8 cellular contexts compared by ENCODE assay signal in genomic region chr1:62436039-62436465, GRCh38. TPM values are rescaled to one million over a fixed set of nuclear protein-coding genes. Genes with fewer than 3 reads are reported as not detected.
DNase-seq lines count a peak whose midpoint lies in the region; ATAC-seq and TF ChIP-seq lines count a peak whose summit lies in the region.

No MANE protein-coding gene starts in this region.

- peaks cover 31% of the 10 kb centered on the region for H3K36me3 ChIP-seq in OCI-LY7 (ENCODE audit: insufficient read depth, low read length)
- peaks cover 3% of the 10 kb centered on the region for H3K36me3 ChIP-seq in right atrium auricular region
- no peaks in the 10 kb centered on the region for H3K36me3 ChIP-seq in sigmoid colon

- peak overlapping the region; percentile 98 for H3K4me3 Mint-ChIP-seq in activated naive CD8-positive, alpha-beta T cell treated with anti-CD3 and anti-CD28 coated beads, Interleukin-2, amount 10 ng/mL, durations not matched to agents 7 days and 5 days

- POLR2A ChIA-PET in AG04450 (lab: Yijun Ruan, JAX), result interaction anchor here (0.6 to 1.2 kb wide), 3 partner anchors 51 to 348 kb away, joined by 4 to 7 read pairs (median 5); partner anchors contain the start of gene ATG4C
- POLR2A ChIA-PET in OCI-LY7 (lab: Charles Lee), result interaction anchor here (0.9 to 1.4 kb wide), 3 partner anchors 10 to 345 kb away, joined by 3 to 4 read pairs (median 3); no protein-coding TSS in a partner anchor
- POLR2A ChIA-PET in activated naive CD8-positive, alpha-beta T cell treated with anti-CD3 and anti-CD28 coated beads, Interleukin-2, amount 10 ng/mL, durations not matched to agents 7 days and 5 days (lab: Charles Lee), result interaction anchor here (0.6 to 1.6 kb wide), 8 partner anchors 10 to 745 kb away, joined by 3 to 6 read pairs (median 4); partner anchors contain the start of gene ATG4C

- H3K4me3 ChIP-seq in AG04450 (ENCODE audit: low read depth, low read length), result peak overlapping the region; percentile 86
- peak overlapping the region; percentile 94 for H3K4me3 ChIP-seq in OCI-LY7 (ENCODE audit: low read depth, low read length, poor library complexity, severe bottlenecking)
- H3K4me3 ChIP-seq in right atrium auricular region, result peak overlapping the region; percentile 78 to 96
- H3K4me3 ChIP-seq in sigmoid colon, result peak overlapping the region; percentile 83 to 96 (median 88)

- H3K4me2 ChIP-seq in OCI-LY7 (ENCODE audit: low read length), result peak overlapping the region; percentile 72

- H3K27ac ChIP-seq in AG04450 (ENCODE audit: low read depth, low read length), result peak overlapping the region; percentile 100
- H3K27ac ChIP-seq in OCI-LY7 (ENCODE audit: low read depth, low read length, poor library complexity, severe bottlenecking), result peak overlapping the region; percentile 95
- peak overlapping the region; percentile 95 to 98 for H3K27ac ChIP-seq in right atrium auricular region
- peak overlapping the region; percentile 92 to 100 (median 98) for H3K27ac ChIP-seq in sigmoid colon

- 0% methylated on average over 45 of the region's 45 CpGs for WGBS in sigmoid colon, 2 donors

- peaks cover 17% of the 10 kb centered on the region for H3K4me1 Mint-ChIP-seq in activated naive CD8-positive, alpha-beta T cell treated with anti-CD3 and anti-CD28 coated beads, Interleukin-2, amount 10 ng/mL, durations not matched to agents 7 days and 5 days

- H3K27me3 ChIP-seq in AG04450 (ENCODE audit: control insufficient read depth, insufficient read depth, low read length) (peaks cover 4% of the 10 kb centered on the region), right atrium auricular region (no peaks in the 10 kb centered on the region), sigmoid colon (no peaks in the 10 kb centered on the region)

- peaks cover 13% of the 10 kb centered on the region for H3K36me3 Mint-ChIP-seq in activated naive CD8-positive, alpha-beta T cell treated with anti-CD3 and anti-CD28 coated beads, Interleukin-2, amount 10 ng/mL, durations not matched to agents 7 days and 5 days

- no TSS peak for BruUV-seq in OCI-LY7 (replicated peaks; lab: Mats Ljungman, UMichigan)

- peaks cover 31% of the 10 kb centered on the region for H4K20me1 ChIP-seq in OCI-LY7 (ENCODE audit: insufficient read depth, low read length)

- peak; percentile 84 to 93 for TF ChIP-seq POLR2A in sigmoid colon (IDR thresholded peaks at IDR 0.05)

- TF ChIP-seq CTCF in AG04450 (IDR thresholded peaks at IDR 0.05; ENCODE audit: low read depth, low read length), result no peak
- TF ChIP-seq CTCF in OCI-LY7 (conservative IDR thresholded peaks at IDR 0.05; ENCODE audit: low read length), result no peak
- no peak for TF ChIP-seq CTCF in right atrium auricular region (IDR thresholded peaks at IDR 0.05)
- no peak for TF ChIP-seq CTCF in sigmoid colon (IDR thresholded peaks at IDR 0.05)

- no peaks in the 10 kb centered on the region for H3K9me3 Mint-ChIP-seq in activated naive CD8-positive, alpha-beta T cell treated with anti-CD3 and anti-CD28 coated beads, Interleukin-2, amount 10 ng/mL, durations not matched to agents 7 days and 5 days

- H3K27me3 Mint-ChIP-seq in activated naive CD8-positive, alpha-beta T cell treated with anti-CD3 and anti-CD28 coated beads, Interleukin-2, amount 10 ng/mL, durations not matched to agents 7 days and 5 days, result peaks cover 2% of the 10 kb centered on the region

- H3K4me1 ChIP-seq in OCI-LY7 (ENCODE audit: insufficient read depth, low read length, poor library complexity, severe bottlenecking), result peaks cover 44% of the 10 kb centered on the region
- H3K4me1 ChIP-seq in right atrium auricular region, result peaks cover 0 to 29% of the 10 kb centered on the region in 2 donors
- H3K4me1 ChIP-seq in sigmoid colon, result peaks cover 0 to 40% (median 31%) of the 10 kb centered on the region in 4 donors

- peak overlapping the region; percentile 7; the same call in 1 of the 2 replicates for H2AFZ ChIP-seq in OCI-LY7 (ENCODE audit: low read length)

- H3K9me2 ChIP-seq in OCI-LY7 (ENCODE audit: insufficient read depth, low read length), result no peaks in the 10 kb centered on the region

- peak in 1 of 4 donors; percentile 22 for TF ChIP-seq EP300 in sigmoid colon (IDR thresholded peaks at IDR 0.05)

- H3K79me2 ChIP-seq in OCI-LY7 (ENCODE audit: insufficient read depth, low read depth, low read length), result peaks cover 47% of the 10 kb centered on the region

- no peak for DNase-seq in AG04450 (ENCODE audit: low read depth, low spot score)
- no peak for DNase-seq in OCI-LY7 (ENCODE audit: low spot score)
- peak; percentile 97 for DNase-seq in activated naive CD8-positive, alpha-beta T cell treated with anti-CD3 and anti-CD28 coated beads, Interleukin-2, amount 10 ng/mL, durations not matched to agents 7 days and 5 days
- no peak for DNase-seq in right atrium auricular region (ENCODE audit: low spot score)
- no peak for DNase-seq in sigmoid colon
- no peak for DNase-seq in GM19238 (ENCODE audit: insufficient read length, low spot score)

- intact Hi-C loops in OCI-LY7 (cut with micrococcal nuclease; ENCODE audit: unreplicated experiment) (loop anchor here (2.0 to 5.0 kb wide), 7 partner anchors 251 to 1391 kb away; partner anchors contain the start of genes ALG6, DOCK7, EFCAB7 and ITGB3BP), sigmoid colon (cut with DNase I) (loop anchor here (5.0 to 10.0 kb wide), 2 partner anchors 346 to 929 kb away; partner anchors contain the start of genes ALG6 and ATG4C)

- CTCF ChIA-PET in AG04450 (lab: Charles Lee), result interaction anchor here (0.6 kb wide), 1 partner anchor 300 kb away, joined by 3 read pairs; no protein-coding TSS in a partner anchor
- CTCF ChIA-PET in OCI-LY7 (lab: Charles Lee; ENCODE audit: unreplicated experiment), result interaction anchor here (0.9 kb wide), 1 partner anchor 48 kb away, joined by 3 read pairs; no protein-coding TSS in a partner anchor

- ATAC-seq in GM21515 (IDR thresholded peaks at IDR 0.05; ENCODE audit: unreplicated experiment) (peak; percentile 63), HG02938 (IDR thresholded peaks at IDR 0.05; ENCODE audit: unreplicated experiment) (no peak)
- ATAC-seq in activated naive CD8-positive, alpha-beta T cell treated with anti-CD3 and anti-CD28 coated beads, Interleukin-2, amount 10 ng/mL, durations not matched to agents 7 days and 5 days (ENCODE audit: low read depth), result no peak

- no peaks in the 10 kb centered on the region; the same call in 1 of the 2 replicates for H3K9me3 ChIP-seq in AG04450 (ENCODE audit: control insufficient read depth, insufficient read depth, low read length)
- H3K9me3 ChIP-seq in OCI-LY7 (ENCODE audit: low read length), result no peaks in the 10 kb centered on the region
- H3K9me3 ChIP-seq in right atrium auricular region, result no peaks in the 10 kb centered on the region
- no peaks in the 10 kb centered on the region for H3K9me3 ChIP-seq in sigmoid colon

- peak overlapping the region; percentile 98 for H3K27ac Mint-ChIP-seq in activated naive CD8-positive, alpha-beta T cell treated with anti-CD3 and anti-CD28 coated beads, Interleukin-2, amount 10 ng/mL, durations not matched to agents 7 days and 5 days

RNA-seq across cellular contexts. Expression of gene USP1, which starts 0.8 kb away (rescaled TPM):
- polyA plus RNA-seq in AG04450 (2011; rRNA removed) (8.4 and 13.8 TPM in 2 replicates), sigmoid colon (10 to 100 TPM; 14.4 to 18.5 (median 15.0) TPM)
- 2.6 and 6.5 TPM in 2 replicates for polyA minus RNA-seq in AG04450 (2011; rRNA and poly(A)+ RNA removed)
- total RNA-seq in OCI-LY7 (2014; rRNA removed; shearing (Covaris generic)), result 69.6 and 82.7 TPM in 2 replicates
- total RNA-seq in OCI-LY7 (2022) (96.6 and 100 TPM in 2 replicates), right atrium auricular region (10 to 100 TPM; 14.9 to 16.2 TPM), sigmoid colon (10 to 100 TPM; 20.5 to 35.7 (median 27.6) TPM)
- total RNA-seq in activated naive CD8-positive, alpha-beta T cell treated with anti-CD3 and anti-CD28 coated beads, Interleukin-2, amount 10 ng/mL, durations not matched to agents 7 days and 5 days, result 10 to 100 TPM; 67.7 to 68.4 TPM
